8 cellular contexts compared by ENCODE assay signal in genomic region chr2:148876190-148876588, GRCh38. TPM values are rescaled to one million over a fixed set of nuclear protein-coding genes. Genes with fewer than 3 reads are reported as not detected.
DNase-seq lines count a peak whose midpoint lies in the region; ATAC-seq and TF ChIP-seq lines count a peak whose summit lies in the region.

No MANE protein-coding gene starts in this region.

- H3K27me3 Mint-ChIP-seq in osteocyte (ENCODE audit: unreplicated experiment), result peaks cover 15% of the 10 kb centered on the region

- ATAC-seq in HG03159 (IDR thresholded peaks at IDR 0.05; ENCODE audit: unreplicated experiment) (no peak), HG02938 (IDR thresholded peaks at IDR 0.05; ENCODE audit: unreplicated experiment) (no peak)

- peaks cover 4% of the 10 kb centered on the region; the same call in 1 of the 2 replicates for H3K4me1 ChIP-seq in ES-I3 (ENCODE audit: insufficient read depth, low read length)

- peaks cover 9% of the 10 kb centered on the region for H3K9me3 Mint-ChIP-seq in osteocyte (ENCODE audit: unreplicated experiment)

- H3K36me3 ChIP-seq in ES-I3 (ENCODE audit: insufficient read depth, low read length), result 0 out of 2 replicates have a peak, but pooled peaks cover 3% of the 10 kb centered on the region

- DNase-seq in NCI-H69 (lab: John Stamatoyannopoulos, UW), result peak; percentile 72
- no peak for DNase-seq in coronary artery (ENCODE audit: low spot score)
- DNase-seq in osteocyte (ENCODE audit: extremely low spot score, unreplicated experiment), result no peak
- DNase-seq in NCI-H2029 treated with DMSO at 0.1 percent for 48 hours (lab: John Stamatoyannopoulos, UW), result no peak
- no peak for DNase-seq in cerebellar cortex (ENCODE audit: low spot score)

- peaks cover 6% of the 10 kb centered on the region for H3K9me3 ChIP-seq in ES-I3 (ENCODE audit: control insufficient read depth, insufficient read depth, low read length)

- no peak overlapping the region for H3K27ac Mint-ChIP-seq in osteocyte (ENCODE audit: unreplicated experiment)

- H3K4me1 Mint-ChIP-seq in osteocyte (ENCODE audit: unreplicated experiment), result peaks cover 13% of the 10 kb centered on the region

- no peak overlapping the region for H3K27ac ChIP-seq in coronary artery

- peak overlapping the region; percentile 79 for H3K4me3 ChIP-seq in coronary artery

- TF ChIP-seq CTCF in coronary artery (IDR thresholded peaks at IDR 0.05), result no peak
- TF ChIP-seq CTCF in osteocyte (IDR thresholded peaks at IDR 0.05), result no peak

- H3K36me3 Mint-ChIP-seq in osteocyte (ENCODE audit: unreplicated experiment), result no peaks in the 10 kb centered on the region

- H3K9ac ChIP-seq in ES-I3 (ENCODE audit: low read depth, low read length), result peak overlapping the region; percentile 55

- peak overlapping the region; percentile 77 for H3K4me3 Mint-ChIP-seq in osteocyte (ENCODE audit: unreplicated experiment)

RNA-seq across cellular contexts. Expression of gene KIF5C, which starts 1.2 kb away (rescaled TPM):
- 10.2 and 10.7 TPM in 2 replicates for total RNA-seq in osteocyte
